Comparison of ENCODE assay signal across 1 cellular context in genomic region chr7:66557214-66558200, GRCh38.
TF ChIP-seq lines count a peak whose summit lies in the region.

No MANE protein-coding gene starts in this region.

TF ChIP-seq in HepG2, 621 proteins besides CTCF, POLR2A, EP300 and RAD21 (continued from another document and continues in another):
- 0 out of 2 replicates have a peak, but pooled peaks have one; percentile 40 for TF ChIP-seq PATZ1 (CRISPR knock-in tag; IDR thresholded peaks at IDR 0.05)
- TF ChIP-seq ZGPAT (CRISPR knock-in tag; IDR thresholded peaks at IDR 0.05) = no peak
- no peak for TF ChIP-seq ZSCAN9 (CRISPR knock-in tag; IDR thresholded peaks at IDR 0.05; ENCODE audit: borderline replicate concordance)
- TF ChIP-seq THAP9 (CRISPR knock-in tag; IDR thresholded peaks at IDR 0.05; ENCODE audit: borderline replicate concordance) = peak; percentile 50; the same call in 1 of the 2 replicates
- no peak for TF ChIP-seq ATF7 (IDR thresholded peaks at IDR 0.05)
- no peak for TF ChIP-seq ATF7 (CRISPR knock-in tag; IDR thresholded peaks at IDR 0.05)
- TF ChIP-seq TSC22D2 (CRISPR knock-in tag; IDR thresholded peaks at IDR 0.05; ENCODE audit: borderline replicate concordance) = no peak
- no peak for TF ChIP-seq ZNF784 (CRISPR knock-in tag; IDR thresholded peaks at IDR 0.05; ENCODE audit: borderline replicate concordance)
- no peak for TF ChIP-seq ZNF292 (CRISPR knock-in tag; IDR thresholded peaks at IDR 0.05; ENCODE audit: borderline replicate concordance, low read depth)
- TF ChIP-seq MED13 (CRISPR knock-in tag; IDR thresholded peaks at IDR 0.05) = no peak
- no peak for TF ChIP-seq BRF2 (CRISPR knock-in tag; IDR thresholded peaks at IDR 0.05)
- TF ChIP-seq ZBTB49 (CRISPR knock-in tag; IDR thresholded peaks at IDR 0.05; ENCODE audit: borderline replicate concordance) = no peak
- TF ChIP-seq ZNF510 (CRISPR knock-in tag; IDR thresholded peaks at IDR 0.05; ENCODE audit: low read depth) = no peak
- TF ChIP-seq MXI1 (IDR thresholded peaks at IDR 0.05; ENCODE audit: borderline replicate concordance, low read depth, low read length) = no peak
- TF ChIP-seq BATF2 (CRISPR knock-in tag; IDR thresholded peaks at IDR 0.05) = no peak
- TF ChIP-seq ZNF333 (CRISPR knock-in tag; IDR thresholded peaks at IDR 0.05; ENCODE audit: borderline replicate concordance) = no peak
- no peak for TF ChIP-seq DNMT3B (CRISPR knock-in tag; conservative IDR thresholded peaks at IDR 0.05)
- TF ChIP-seq FUBP1 (CRISPR knock-in tag; IDR thresholded peaks at IDR 0.05; ENCODE audit: borderline replicate concordance) = no peak
- no peak for TF ChIP-seq HOMEZ (CRISPR knock-in tag; IDR thresholded peaks at IDR 0.05; ENCODE audit: low read depth)
- TF ChIP-seq NFE2L2 (IDR thresholded peaks at IDR 0.05; ENCODE audit: low read length) = no peak
- TF ChIP-seq HNF4G (IDR thresholded peaks at IDR 0.05; ENCODE audit: borderline replicate concordance, low read depth, low read length) = no peak
- peak; percentile 45; the same call in 1 of the 2 replicates for TF ChIP-seq HNF4G (CRISPR knock-in tag; IDR thresholded peaks at IDR 0.05; ENCODE audit: borderline replicate concordance, low read depth)
- TF ChIP-seq ZNF687 (CRISPR knock-in tag; IDR thresholded peaks at IDR 0.05) = peak; percentile 55
- TF ChIP-seq ZNF576 (CRISPR knock-in tag; IDR thresholded peaks at IDR 0.05) = no peak
- no peak for TF ChIP-seq ATF5 (CRISPR knock-in tag; IDR thresholded peaks at IDR 0.05; ENCODE audit: low read depth)
- no peak for TF ChIP-seq ZBTB1 (CRISPR knock-in tag; IDR thresholded peaks at IDR 0.05; ENCODE audit: borderline replicate concordance)
- no peak for TF ChIP-seq GFI1 (CRISPR knock-in tag; IDR thresholded peaks at IDR 0.05; ENCODE audit: borderline replicate concordance)
- TF ChIP-seq SAP130 (CRISPR knock-in tag; IDR thresholded peaks at IDR 0.05; ENCODE audit: low read depth) = 0 out of 2 replicates have a peak, but pooled peaks have one; percentile 26
- TF ChIP-seq ONECUT2 (CRISPR knock-in tag; IDR thresholded peaks at IDR 0.05) = no peak
- TF ChIP-seq MIER3 (CRISPR knock-in tag; IDR thresholded peaks at IDR 0.05; ENCODE audit: borderline replicate concordance) = no peak
- TF ChIP-seq ZNF572 (CRISPR knock-in tag; IDR thresholded peaks at IDR 0.05) = no peak
- TF ChIP-seq GPBP1L1 (CRISPR knock-in tag; IDR thresholded peaks at IDR 0.05) = no peak
- TF ChIP-seq IKZF4 (CRISPR knock-in tag; IDR thresholded peaks at IDR 0.05; ENCODE audit: borderline replicate concordance, low read depth, not compliant biosample characterization) = no peak
- no peak for TF ChIP-seq ZNF678 (CRISPR knock-in tag; IDR thresholded peaks at IDR 0.05)
